Comparison of ENCODE assay signal across 8 cellular contexts in the genomic region with DNA sequence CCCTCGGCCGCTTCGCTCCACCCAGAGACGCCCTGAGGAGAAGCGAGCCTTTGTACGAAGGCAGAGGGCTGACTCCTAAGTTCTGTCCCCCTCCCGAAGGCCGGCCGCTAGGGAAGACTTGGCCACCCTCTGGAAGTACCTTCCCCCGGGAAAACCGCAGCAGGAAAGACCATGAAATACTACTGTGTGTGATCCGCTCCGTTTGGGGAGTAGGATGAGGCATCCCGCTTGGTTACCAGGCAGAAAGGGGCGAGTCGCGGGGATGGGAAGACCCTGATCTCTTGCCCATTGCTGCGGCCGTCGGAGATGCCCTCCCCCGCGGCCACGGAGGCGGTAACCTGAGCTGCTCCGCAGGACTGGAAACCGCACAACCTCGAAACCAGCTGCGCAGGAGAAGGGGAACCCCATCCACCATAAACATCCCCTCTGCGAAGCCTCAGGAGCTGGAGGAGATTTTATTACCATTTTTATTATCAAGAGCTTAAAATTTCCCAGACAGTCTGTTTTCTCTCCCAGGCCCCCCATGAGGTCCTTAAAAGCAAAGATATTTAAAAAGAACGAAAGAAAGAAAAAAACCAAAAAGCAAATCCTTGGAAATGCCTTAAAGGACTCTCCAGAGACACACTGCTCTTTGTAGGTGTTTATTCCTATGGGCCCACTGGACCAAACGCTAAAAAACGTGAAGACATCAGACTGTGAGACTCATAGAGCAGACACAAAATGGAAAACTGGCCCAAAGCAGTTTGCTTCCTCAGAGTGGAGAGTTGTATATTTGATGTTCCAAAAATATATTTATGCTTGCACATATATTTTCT. TPM values are rescaled to one million over a fixed set of nuclear protein-coding genes. Genes with fewer than 3 reads are reported as not detected.
DNase-seq lines count a peak whose midpoint lies in the region; ATAC-seq and TF ChIP-seq lines count a peak whose summit lies in the region.

No MANE protein-coding gene starts in this region.

- no peaks in the 10 kb centered on the region for H3K36me3 Mint-ChIP-seq in endothelial cell (ENCODE audit: low read depth, unreplicated experiment)
- peaks cover 0 to 4% (median 0%) of the 10 kb centered on the region in 5 donors for H3K36me3 Mint-ChIP-seq in naive thymus-derived CD4-positive, alpha-beta T cell

- peak overlapping the region; percentile 78 for H3K4me3 Mint-ChIP-seq in endothelial cell (ENCODE audit: unreplicated experiment)
- H3K4me3 Mint-ChIP-seq in naive thymus-derived CD4-positive, alpha-beta T cell, result peak overlapping the region in 9 of 10 donors; percentile 0 to 77 (median 48)

- H3K4me3 ChIP-seq in BE2C (ENCODE audit: low read depth, low read length), result peak overlapping the region; percentile 89
- H3K4me3 ChIP-seq in naive thymus-derived CD4-positive, alpha-beta T cell (ENCODE audit: low read length), result peak overlapping the region; percentile 50

- CTCF ChIA-PET in naive thymus-derived CD4-positive, alpha-beta T cell (lab: Charles Lee), result interaction anchor here (0.6 to 1.1 kb wide), 2 partner anchors 33 to 441 kb away, joined by 3 to 4 read pairs; no protein-coding TSS in a partner anchor

- intact Hi-C loops in naive thymus-derived CD4-positive, alpha-beta T cell (cut with micrococcal nuclease), result no loop called here

- POLR2A ChIA-PET in naive thymus-derived CD4-positive, alpha-beta T cell (lab: Charles Lee), result no interaction called here

- peaks cover 8% of the 10 kb centered on the region for H3K27me3 Mint-ChIP-seq in endothelial cell (ENCODE audit: unreplicated experiment)
- peaks cover 40 to 65% (median 55%) of the 10 kb centered on the region in 5 donors for H3K27me3 Mint-ChIP-seq in naive thymus-derived CD4-positive, alpha-beta T cell

- no peak for TF ChIP-seq CTCF in BE2C (IDR thresholded peaks at IDR 0.05; ENCODE audit: low read depth, low read length)
- no peak for TF ChIP-seq CTCF in endothelial cell (IDR thresholded peaks at IDR 0.05; ENCODE audit: unreplicated experiment)

- no peak for ATAC-seq in naive thymus-derived CD4-positive, alpha-beta T cell
- no peak for ATAC-seq in GM21576 (IDR thresholded peaks at IDR 0.05; ENCODE audit: unreplicated experiment)
- no peak for ATAC-seq in HG03196 (IDR thresholded peaks at IDR 0.05; ENCODE audit: unreplicated experiment)

- 0 out of 2 replicates have a peak, but pooled peaks cover 2% of the 10 kb centered on the region for H3K4me1 ChIP-seq in BE2C
- peaks cover 6 to 12% of the 10 kb centered on the region in 2 donors for H3K4me1 ChIP-seq in naive thymus-derived CD4-positive, alpha-beta T cell (ENCODE audit: control insufficient read depth in 2 of 2, insufficient read depth in 2 of 2, low read length in 2 of 2)

- H3K9me3 ChIP-seq in BE2C, result no peaks in the 10 kb centered on the region
- no peaks in the 10 kb centered on the region for H3K9me3 ChIP-seq in naive thymus-derived CD4-positive, alpha-beta T cell (ENCODE audit: control insufficient read depth in 2 of 3, low read length in 3 of 3)

- peaks cover 10% of the 10 kb centered on the region for H3K27me3 ChIP-seq in BE2C
- peaks cover 2 to 6% of the 10 kb centered on the region in 2 donors for H3K27me3 ChIP-seq in naive thymus-derived CD4-positive, alpha-beta T cell (ENCODE audit: control insufficient read depth in 2 of 2, insufficient read depth in 2 of 2, low read length in 2 of 2)

- no peaks in the 10 kb centered on the region for H3K9me3 Mint-ChIP-seq in endothelial cell (ENCODE audit: unreplicated experiment)
- peaks cover 0 to 7% (median 0%) of the 10 kb centered on the region in 11 donors for H3K9me3 Mint-ChIP-seq in naive thymus-derived CD4-positive, alpha-beta T cell

- H3K36me3 ChIP-seq in BE2C, result no peaks in the 10 kb centered on the region
- H3K36me3 ChIP-seq in naive thymus-derived CD4-positive, alpha-beta T cell (ENCODE audit: control insufficient read depth in 2 of 3, insufficient read depth in 3 of 3, low read length in 3 of 3), result no peaks in the 10 kb centered on the region

- H3K27ac Mint-ChIP-seq in endothelial cell (ENCODE audit: unreplicated experiment), result no peak overlapping the region
- H3K27ac Mint-ChIP-seq in naive thymus-derived CD4-positive, alpha-beta T cell, result no peak overlapping the region

- DNase-seq in BE2C (no peak), NCI-H748 (lab: John Stamatoyannopoulos, UW; ENCODE audit: unreplicated experiment) (peak; percentile 45), endothelial cell (ENCODE audit: low spot score) (no peak), NCI-H128 (lab: John Stamatoyannopoulos, UW; ENCODE audit: unreplicated experiment) (no peak), SHP77 (lab: John Stamatoyannopoulos, UW) (no peak)
- peak in 1 of 9 donors; percentile 34 for DNase-seq in naive thymus-derived CD4-positive, alpha-beta T cell

- no peak overlapping the region for H3K27ac ChIP-seq in naive thymus-derived CD4-positive, alpha-beta T cell (ENCODE audit: low read depth, low read length)

- peaks cover 17% of the 10 kb centered on the region for H3K4me1 Mint-ChIP-seq in endothelial cell (ENCODE audit: unreplicated experiment)
- H3K4me1 Mint-ChIP-seq in naive thymus-derived CD4-positive, alpha-beta T cell, result peaks cover 4 to 38% (median 10%) of the 10 kb centered on the region in 7 donors

RNA-seq across cellular contexts. Expression of a gene that starts 1.0 kb away (rescaled TPM):
- 2.6 TPM for polyA plus RNA-seq in BE2C (2012; ENCODE audit: insufficient read depth, insufficient read length, low read depth)
- 80.8 TPM for total RNA-seq in endothelial cell (ENCODE audit: unreplicated experiment)
- total RNA-seq in naive thymus-derived CD4-positive, alpha-beta T cell, result under 1 TPM in 2 of 5 experiments, not detected in 3; 0.42 to 0.94 TPM
- polyA plus RNA-seq in naive thymus-derived CD4-positive, alpha-beta T cell, result under 1 TPM in 1 of 2 donors, not detected in 1; 0.35 TPM

Comparison
In these comparisons a context has a peak if more than half of its experiments do, and no peak if none do; other contexts are left out.
1. RNA of a gene that starts 1.0 kb away (total RNA-seq): 80.8 TPM in endothelial cell (single experiment); 0.42 to 0.94 TPM in naive thymus-derived CD4-positive, alpha-beta T cell; every median in the first group is over 10 times any median in the second.